1 cellular context compared by ENCODE assay signal in genomic region chr6:25652007-25652515, GRCh38.
TF ChIP-seq lines count a peak whose summit lies in the region.

TSS of gene SCGN (plus strand) at chr6:25652215. CDS start at chr6:25652404, 189 bp downstream.

TF ChIP-seq in K562, 482 proteins besides CTCF, POLR2A, EP300 and RAD21 (continued from another document and continues in another):
- TF ChIP-seq CEBPZ (IDR thresholded peaks at IDR 0.05; ENCODE audit: borderline replicate concordance, low read depth, low read length) = no peak
- TF ChIP-seq HNRNPUL1 (IDR thresholded peaks at IDR 0.05; ENCODE audit: low read length) = no peak
- TF ChIP-seq MTA2 (IDR thresholded peaks at IDR 0.05; ENCODE audit: low read depth) = no peak
- TF ChIP-seq RUNX1 (IDR thresholded peaks at IDR 0.05; ENCODE audit: low read depth) = no peak
- peak; percentile 31; the same call in 1 of the 2 replicates for TF ChIP-seq HDAC2 (IDR thresholded peaks at IDR 0.05)
- TF ChIP-seq BCOR (IDR thresholded peaks at IDR 0.05) = no peak
- TF ChIP-seq NONO (IDR thresholded peaks at IDR 0.05; ENCODE audit: low read depth in 2 of 2, low read length in 1 of 2) = no peak
- no peak for TF ChIP-seq NR2C2 (CRISPR knock-in tag; IDR thresholded peaks at IDR 0.05)
- TF ChIP-seq NR2C2 (tag; IDR thresholded peaks at IDR 0.05) = no peak
- no peak for TF ChIP-seq ZEB2 (IDR thresholded peaks at IDR 0.05)
- peak; percentile 70; the same call in 1 of the 2 replicates for TF ChIP-seq ZNF583 (CRISPR knock-in tag; IDR thresholded peaks at IDR 0.05)
- no peak for TF ChIP-seq RREB1 (CRISPR knock-in tag; IDR thresholded peaks at IDR 0.05)
- no peak for TF ChIP-seq ZNF717 (CRISPR knock-in tag; IDR thresholded peaks at IDR 0.05)
- no peak for TF ChIP-seq ZNF253 (CRISPR knock-in tag; conservative IDR thresholded peaks at IDR 0.05)
- TF ChIP-seq DLX4 (CRISPR knock-in tag; IDR thresholded peaks at IDR 0.05) = no peak
- no peak for TF ChIP-seq CC2D1A (IDR thresholded peaks at IDR 0.05)
- TF ChIP-seq ZNF217 (CRISPR knock-in tag; IDR thresholded peaks at IDR 0.05) = no peak
- 0 out of 4 replicates have a peak, but pooled peaks of 1 of the 2 experiments have one; percentile 44 for TF ChIP-seq UBTF (IDR thresholded peaks at IDR 0.05; ENCODE audit: borderline replicate concordance in 1 of 2, low read depth in 2 of 2, low read length in 2 of 2)
- no peak for TF ChIP-seq HMBOX1 (IDR thresholded peaks at IDR 0.05)
- TF ChIP-seq NFIX (CRISPR knock-in tag; IDR thresholded peaks at IDR 0.05; ENCODE audit: low read depth) = no peak
- no peak for TF ChIP-seq THAP12 (CRISPR knock-in tag; IDR thresholded peaks at IDR 0.05)
- peak in 1 of 2 experiments; percentile 53; a peak in 1 of 4 replicates for TF ChIP-seq SRF (CRISPR knock-in tag; IDR thresholded peaks at IDR 0.05)
- TF ChIP-seq ARID3B (CRISPR knock-in tag; IDR thresholded peaks at IDR 0.05; ENCODE audit: borderline replicate concordance) = no peak
- TF ChIP-seq ZNF395 (CRISPR knock-in tag; IDR thresholded peaks at IDR 0.05) = peak; percentile 60; the same call in 1 of the 2 replicates
- peak; percentile 63; the same call in 1 of the 2 replicates for TF ChIP-seq DMBX1 (CRISPR knock-in tag; IDR thresholded peaks at IDR 0.05; ENCODE audit: borderline replicate concordance)
- no peak for TF ChIP-seq ZNF263 (CRISPR knock-in tag; IDR thresholded peaks at IDR 0.05; ENCODE audit: borderline replicate concordance)
- no peak for TF ChIP-seq NCOA1 (IDR thresholded peaks at IDR 0.05; ENCODE audit: low read depth)
- no peak for TF ChIP-seq GABPA (tag; conservative IDR thresholded peaks at IDR 0.05; ENCODE audit: low read depth)
- no peak for TF ChIP-seq MECOM (CRISPR knock-in tag; IDR thresholded peaks at IDR 0.05)
- TF ChIP-seq RERE (CRISPR knock-in tag; IDR thresholded peaks at IDR 0.05; ENCODE audit: borderline replicate concordance) = no peak
- no peak for TF ChIP-seq FOXM1 (IDR thresholded peaks at IDR 0.05; ENCODE audit: low read depth)
- TF ChIP-seq FOXM1 (CRISPR knock-in tag; IDR thresholded peaks at IDR 0.05; ENCODE audit: low read depth) = no peak
